Comparison of ENCODE assay signal across 1 cellular context in genomic region chr10:102112210-102112817, GRCh38.
A peak's percentile ranks its signal among the peaks of the same experiment; 100 is the strongest.
TF ChIP-seq lines count a peak whose summit lies in the region.

No MANE protein-coding gene starts in this region.

TF ChIP-seq in K562, 482 proteins besides CTCF, POLR2A, EP300 and RAD21 (continued from another document):
- TF ChIP-seq CHCHD3 (CRISPR knock-in tag; IDR thresholded peaks at IDR 0.05): no peak
- TF ChIP-seq ZBTB2 (IDR thresholded peaks at IDR 0.05): peak; percentile 68; the same call in 1 of the 2 replicates
- TF ChIP-seq ZBTB17 (CRISPR knock-in tag; IDR thresholded peaks at IDR 0.05): no peak
- no peak for TF ChIP-seq ZNF324 (CRISPR knock-in tag; IDR thresholded peaks at IDR 0.05)
- TF ChIP-seq HSF4 (CRISPR knock-in tag; IDR thresholded peaks at IDR 0.05; ENCODE audit: borderline replicate concordance): no peak
- no peak for TF ChIP-seq PREB (CRISPR knock-in tag; IDR thresholded peaks at IDR 0.05)
- TF ChIP-seq, protein P1, sequence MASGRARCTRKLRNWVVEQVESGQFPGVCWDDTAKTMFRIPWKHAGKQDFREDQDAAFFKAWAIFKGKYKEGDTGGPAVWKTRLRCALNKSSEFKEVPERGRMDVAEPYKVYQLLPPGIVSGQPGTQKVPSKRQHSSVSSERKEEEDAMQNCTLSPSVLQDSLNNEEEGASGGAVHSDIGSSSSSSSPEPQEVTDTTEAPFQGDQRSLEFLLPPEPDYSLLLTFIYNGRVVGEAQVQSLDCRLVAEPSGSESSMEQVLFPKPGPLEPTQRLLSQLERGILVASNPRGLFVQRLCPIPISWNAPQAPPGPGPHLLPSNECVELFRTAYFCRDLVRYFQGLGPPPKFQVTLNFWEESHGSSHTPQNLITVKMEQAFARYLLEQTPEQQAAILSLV (tag; IDR thresholded peaks at IDR 0.05): no peak
- no peak for TF ChIP-seq ZNF197 (CRISPR knock-in tag; IDR thresholded peaks at IDR 0.05; ENCODE audit: low read depth)
- no peak for TF ChIP-seq SPI1 (IDR thresholded peaks at IDR 0.05; ENCODE audit: borderline replicate concordance, low read depth, low read length)
- no peak for TF ChIP-seq ZFPM2 (CRISPR knock-in tag; IDR thresholded peaks at IDR 0.05)
- TF ChIP-seq SAFB2 (IDR thresholded peaks at IDR 0.05; ENCODE audit: borderline replicate concordance, low read depth, low read length, severe bottlenecking): no peak
- TF ChIP-seq ARID2 (IDR thresholded peaks at IDR 0.05): no peak
- peak; percentile 47; the same call in 1 of the 2 replicates for TF ChIP-seq KLF13 (tag; IDR thresholded peaks at IDR 0.05; ENCODE audit: borderline replicate concordance, low read depth)
- TF ChIP-seq, protein P2, sequence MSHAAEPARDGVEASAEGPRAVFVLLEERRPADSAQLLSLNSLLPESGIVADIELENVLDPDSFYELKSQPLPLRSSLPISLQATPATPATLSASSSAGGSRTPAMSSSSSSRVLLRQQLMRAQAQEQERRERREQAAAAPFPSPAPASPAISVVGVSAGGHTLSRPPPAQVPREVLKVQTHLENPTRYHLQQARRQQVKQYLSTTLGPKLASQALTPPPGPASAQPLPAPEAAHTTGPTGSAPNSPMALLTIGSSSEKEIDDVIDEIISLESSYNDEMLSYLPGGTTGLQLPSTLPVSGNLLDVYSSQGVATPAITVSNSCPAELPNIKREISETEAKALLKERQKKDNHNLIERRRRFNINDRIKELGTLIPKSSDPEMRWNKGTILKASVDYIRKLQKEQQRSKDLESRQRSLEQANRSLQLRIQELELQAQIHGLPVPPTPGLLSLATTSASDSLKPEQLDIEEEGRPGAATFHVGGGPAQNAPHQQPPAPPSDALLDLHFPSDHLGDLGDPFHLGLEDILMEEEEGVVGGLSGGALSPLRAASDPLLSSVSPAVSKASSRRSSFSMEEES (CRISPR knock-in tag; IDR thresholded peaks at IDR 0.05): no peak
- TF ChIP-seq NONO (IDR thresholded peaks at IDR 0.05; ENCODE audit: low read depth in 2 of 2, low read length in 1 of 2): peak in 1 of 2 experiments; percentile 35; a peak in 1 of 4 replicates
- TF ChIP-seq, protein P3, sequence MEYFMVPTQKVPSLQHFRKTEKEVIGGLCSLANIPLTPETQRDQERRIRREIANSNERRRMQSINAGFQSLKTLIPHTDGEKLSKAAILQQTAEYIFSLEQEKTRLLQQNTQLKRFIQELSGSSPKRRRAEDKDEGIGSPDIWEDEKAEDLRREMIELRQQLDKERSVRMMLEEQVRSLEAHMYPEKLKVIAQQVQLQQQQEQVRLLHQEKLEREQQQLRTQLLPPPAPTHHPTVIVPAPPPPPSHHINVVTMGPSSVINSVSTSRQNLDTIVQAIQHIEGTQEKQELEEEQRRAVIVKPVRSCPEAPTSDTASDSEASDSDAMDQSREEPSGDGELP (CRISPR knock-in tag; IDR thresholded peaks at IDR 0.05; ENCODE audit: borderline replicate concordance): peak; percentile 70; the same call in 1 of the 2 replicates
- TF ChIP-seq CHD7 (IDR thresholded peaks at IDR 0.05; ENCODE audit: low read depth, low read length): no peak
- TF ChIP-seq ELF1 (tag; IDR thresholded peaks at IDR 0.05): no peak
- no peak for TF ChIP-seq PHB (CRISPR knock-in tag; IDR thresholded peaks at IDR 0.05)
- TF ChIP-seq NCOA6 (IDR thresholded peaks at IDR 0.05): no peak
- no peak for TF ChIP-seq ETS2 (tag; IDR thresholded peaks at IDR 0.05; ENCODE audit: borderline replicate concordance, poor library complexity, severe bottlenecking)
- no peak for TF ChIP-seq MAFK (IDR thresholded peaks at IDR 0.05; ENCODE audit: low read length)
- TF ChIP-seq JUNB (CRISPR knock-in tag; conservative IDR thresholded peaks at IDR 0.05): no peak
- peak; percentile 81 for TF ChIP-seq TAL1 (IDR thresholded peaks at IDR 0.05)
- TF ChIP-seq ZNF57 (CRISPR knock-in tag; IDR thresholded peaks at IDR 0.05): no peak
- TF ChIP-seq MEIS2 (IDR thresholded peaks at IDR 0.05; ENCODE audit: partially characterized antibody): peak; percentile 55
- TF ChIP-seq CTBP1 (IDR thresholded peaks at IDR 0.05; ENCODE audit: borderline replicate concordance): peak; percentile 71
- TF ChIP-seq ZNF175 (CRISPR knock-in tag; IDR thresholded peaks at IDR 0.05; ENCODE audit: low read depth): no peak
- TF ChIP-seq NEUROD1 (IDR thresholded peaks at IDR 0.05; ENCODE audit: borderline replicate concordance, low read depth, low read length, partially characterized antibody): peak; percentile 77
- no peak for TF ChIP-seq ZFP1 (CRISPR knock-in tag; IDR thresholded peaks at IDR 0.05)
- no peak for TF ChIP-seq SNIP1 (IDR thresholded peaks at IDR 0.05; ENCODE audit: low read depth)
- TF ChIP-seq THAP12 (CRISPR knock-in tag; IDR thresholded peaks at IDR 0.05): no peak
TF ChIP-seq in K562: peak in this region for 95.
